In the genomic region with DNA sequence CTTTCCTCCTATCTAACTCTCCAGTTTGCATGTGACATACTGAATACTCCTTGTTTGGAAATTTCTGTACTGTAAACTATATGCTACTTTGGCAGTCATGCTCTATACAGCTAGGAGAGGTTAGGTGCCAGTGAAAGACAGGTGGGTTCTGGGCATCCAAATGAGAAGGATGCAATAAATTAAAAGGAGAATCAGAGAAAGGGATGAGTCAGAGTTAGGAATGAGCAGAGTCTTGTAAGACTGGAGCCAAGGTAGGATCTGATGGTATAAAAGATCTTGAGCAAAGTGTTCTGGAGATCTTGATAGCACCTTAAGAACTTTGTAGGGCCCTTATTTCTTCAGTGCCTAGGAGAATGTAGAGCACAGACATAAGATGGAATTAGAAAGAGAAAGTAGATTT, we compare ENCODE assay signal across 1 cellular context.
TF ChIP-seq lines count a peak whose summit lies in the region.

No MANE protein-coding gene starts in this region.

TF ChIP-seq in endothelial cell of umbilical vein, 7 proteins besides CTCF, POLR2A, EP300 and RAD21 (continued from another document):
- TF ChIP-seq JUN (IDR thresholded peaks at IDR 0.05; ENCODE audit: borderline replicate concordance, insufficient read depth, insufficient read length, low read depth), result no peak
- no peak for TF ChIP-seq EZH2 (IDR thresholded peaks at IDR 0.05; ENCODE audit: borderline replicate concordance, low read depth, low read length, severe bottlenecking)
- TF ChIP-seq MAX (IDR thresholded peaks at IDR 0.05; ENCODE audit: insufficient read depth, insufficient read length), result no peak
